Comparison of ENCODE assay signal across 8 cellular contexts in genomic region chr20:62500237-62500864, GRCh38. TPM values are rescaled to one million over a fixed set of nuclear protein-coding genes. Genes with fewer than 3 reads are reported as not detected.
DNase-seq lines count a peak whose midpoint lies in the region; ATAC-seq, FAIRE-seq and TF ChIP-seq lines count a peak whose summit lies in the region.

No MANE protein-coding gene starts in this region.

- TF ChIP-seq EP300 in K562 (IDR thresholded peaks at IDR 0.05; ENCODE audit: low read length): no peak

- WGBS in K562 (ENCODE audit: insufficient coverage, low coverage, missing lambda C conversion rate): 15% methylated on average over 26 of the region's 26 CpGs

- H3K4me3 ChIP-seq in GM12865 (ENCODE audit: low read depth, low read length): no peak overlapping the region
- H3K4me3 ChIP-seq in K562: no peak overlapping the region
- no peak overlapping the region for H3K4me3 ChIP-seq in iPS-15b (ENCODE audit: low read depth, low read length)

- ATAC-seq in K562 (peak; percentile 89), GM21529 (IDR thresholded peaks at IDR 0.05; ENCODE audit: unreplicated experiment) (no peak)

- in situ Hi-C loops in K562 (cut with MboI): loop anchor here (5.0 kb wide), 1 partner anchor 112 kb away; no protein-coding TSS in a partner anchor

- peak overlapping the region; percentile 56 for H2AFZ ChIP-seq in K562 (ENCODE audit: low read depth, low read length)

- H3K27me3 ChIP-seq in K562 (ENCODE audit: control insufficient read depth in 2 of 2, insufficient read depth in 2 of 2, low read length in 2 of 2): no peaks in the 10 kb centered on the region; a peak in 1 of 5 replicates
- no peaks in the 10 kb centered on the region for H3K27me3 ChIP-seq in iPS-15b (ENCODE audit: control insufficient read depth, insufficient read depth, low read length)

- POLR2A ChIA-PET in K562 (lab: Yijun Ruan, JAX): no interaction called here

- peak overlapping the region; percentile 32; the same call in 1 of the 2 replicates for H3K4me2 ChIP-seq in K562 (ENCODE audit: insufficient read depth, low read length)

- H3K4me1 ChIP-seq in K562 (replicated peaks in 1 of 2; ENCODE audit: control insufficient read depth in 2 of 2, insufficient read depth in 2 of 2, low read length in 2 of 2) (peaks cover 9 to 64% of the 10 kb centered on the region in 2 experiments), iPS-15b (ENCODE audit: control insufficient read depth, insufficient read depth, low read length) (no peaks in the 10 kb centered on the region)

- H3K9ac ChIP-seq in K562 (ENCODE audit: insufficient read depth in 1 of 2, low read depth in 2 of 2, low read length in 2 of 2): no peak overlapping the region
- H3K9ac ChIP-seq in iPS-15b (ENCODE audit: low read depth, low read length): peak overlapping the region; percentile 4

- TF ChIP-seq RAD21 in K562 (CRISPR knock-in tag; conservative IDR thresholded peaks at IDR 0.05 in 1 of 2, IDR thresholded peaks at IDR 0.05 in 1 of 2): peak; percentile 84 to 95

- CTCF ChIA-PET in K562 (lab: Yijun Ruan, JAX; ENCODE audit: low intra/inter-chr PET ratio): interaction anchor here (0.6 to 2.3 kb wide), 6 partner anchors 40 to 306 kb away, joined by 3 to 15 read pairs (median 4); no protein-coding TSS in a partner anchor

- intact Hi-C loops in K562 (cut with micrococcal nuclease): loop anchor here (1.0 kb wide), 1 partner anchor 116 kb away; no protein-coding TSS in a partner anchor

- peak; percentile 90 for FAIRE-seq in K562 (lab: Jason Lieb, UNC)

- no peaks in the 10 kb centered on the region for H3K36me3 ChIP-seq in K562 (ENCODE audit: control insufficient read depth, insufficient read depth, low read length)
- no peaks in the 10 kb centered on the region for H3K36me3 ChIP-seq in iPS-15b (ENCODE audit: control insufficient read depth, insufficient read depth, low read length)

- BruUV-seq in K562 (replicated peaks; lab: Mats Ljungman, UMichigan): no TSS peak

- no peak overlapping the region for H3K27ac ChIP-seq in VCaP
- H3K27ac ChIP-seq in K562 (ENCODE audit: extremely low read depth, low read depth, low read length): no peak overlapping the region; the same call in 2 of the 3 replicates

- peaks cover 5% of the 10 kb centered on the region; the same call in 1 of the 2 replicates for H4K20me1 ChIP-seq in K562 (replicated peaks; ENCODE audit: control insufficient read depth, insufficient read depth, low read length)

- H3K9me3 ChIP-seq in K562 (replicated peaks; ENCODE audit: control insufficient read depth, insufficient read depth, low read depth, low read length) (no peaks in the 10 kb centered on the region; the same call in 1 of the 2 replicates), iPS-15b (ENCODE audit: control insufficient read depth, insufficient read depth, low read length) (no peaks in the 10 kb centered on the region)

- peak; percentile 68 for DNase-seq in GM12865 (ENCODE audit: low read depth)
- peak; percentile 49 for DNase-seq in NCI-H1105 treated with DMSO at 0.1 percent for 48 hours (lab: John Stamatoyannopoulos, UW)
- peak; percentile 82 to 89 (median 86) for DNase-seq in K562 (ENCODE audit: extremely low read depth in 1 of 4, low spot score in 3 of 4)
- peak; percentile 56 to 87 (median 76) for DNase-seq in stimulated activated CD4-positive, alpha-beta T cell treated with anti-CD3 and anti-CD28 coated beads, Interleukin-12 subunit alpha, Interleukin-12 subunit beta, amount 100 ng/mL, for 48 hours (ENCODE audit: low read depth in 2 of 3, low spot score in 1 of 3)
- no peak for DNase-seq in NCI-H1048 (lab: John Stamatoyannopoulos, UW)

- TF ChIP-seq CTCF in GM12865 (IDR thresholded peaks at IDR 0.05; ENCODE audit: insufficient read depth, low read depth, low read length, missing control alignments) (peak; percentile 86), VCaP (conservative IDR thresholded peaks at IDR 0.05) (peak; percentile 97), K562 (IDR thresholded peaks at IDR 0.05 in 2 of 3, conservative IDR thresholded peaks at IDR 0.05 in 1 of 3; ENCODE audit: insufficient read depth in 2 of 3, low read depth in 1 of 3, low read length in 3 of 3) (peak; percentile 88 to 92 (median 89))

- no peaks in the 10 kb centered on the region for H3K79me2 ChIP-seq in K562 (ENCODE audit: control insufficient read depth, insufficient read depth, low read length)

- TF ChIP-seq POLR2A in K562 (conservative IDR thresholded peaks at IDR 0.05): no peak

- no peaks in the 10 kb centered on the region for H3K9me1 ChIP-seq in K562 (ENCODE audit: control insufficient read depth, insufficient read depth, low read length)

TF ChIP-seq in K562, 482 proteins besides CTCF, POLR2A, EP300 and RAD21 (continues in another document):
- no peak for TF ChIP-seq TRIM28 (IDR thresholded peaks at IDR 0.05)
- no peak for TF ChIP-seq GMEB1 (CRISPR knock-in tag; IDR thresholded peaks at IDR 0.05)
- no peak for TF ChIP-seq CBFA2T2 (conservative IDR thresholded peaks at IDR 0.05)
- no peak for TF ChIP-seq CEBPZ (IDR thresholded peaks at IDR 0.05; ENCODE audit: borderline replicate concordance, low read depth, low read length)
- TF ChIP-seq ARID3A (IDR thresholded peaks at IDR 0.05; ENCODE audit: borderline replicate concordance, low read depth, low read length): no peak
- no peak for TF ChIP-seq NEUROD1 (IDR thresholded peaks at IDR 0.05; ENCODE audit: borderline replicate concordance, low read depth, low read length, partially characterized antibody)
- TF ChIP-seq DNMT1 (IDR thresholded peaks at IDR 0.05): no peak
- no peak for TF ChIP-seq SIN3B (IDR thresholded peaks at IDR 0.05; ENCODE audit: low read depth)

RNA-seq across cellular contexts. Expression of gene GATA5, which starts 24.6 kb away (rescaled TPM):
- total RNA-seq in K562 (2011; cell fraction: chromatin; rRNA removed; ENCODE audit: low replicate concordance): 0.40 and 1.3 TPM in 2 replicates
- total RNA-seq in K562 (2011; cell fraction: nucleolus; rRNA removed): 0.66 and 0.67 TPM in 2 replicates
- 0.29 and 0.46 TPM in 2 replicates for total RNA-seq in K562 (2011; cell fraction: nucleoplasm; rRNA removed)
- total RNA-seq in K562 (2014; rRNA removed): 0.18 and 0.45 TPM in 2 replicates
- 0.06 TPM in 1 of 2 replicates, not detected in the other for total RNA-seq in K562 (2014; rRNA removed; fragmentation: Illumina TruSeq; extraction: Trizol)
- 0.08 and 0.22 TPM in 2 replicates for total RNA-seq in K562 (2015; rRNA removed; fragmentation: Illumina TruSeq; extraction: Trizol)
- total RNA-seq in K562 (2021): 0.49 TPM in 2 replicates
- polyA plus RNA-seq in K562 (2011; rRNA removed): 0.57 and 0.68 TPM in 2 replicates
- 0.68 and 2.4 TPM in 2 replicates for polyA plus RNA-seq in K562 (2011; cell fraction: cytosol; rRNA removed)
- polyA plus RNA-seq in K562 (2011; cell fraction: nucleus; rRNA removed): 1.4 and 2.7 TPM in 2 replicates
- 0.43 and 0.44 TPM in 2 replicates for polyA plus RNA-seq in K562 (2012)
- 0.09 and 0.11 TPM in 2 replicates for polyA plus RNA-seq in K562 (2014; fragmentation: Illumina TruSeq; extraction: Trizol)
- not detected for polyA plus RNA-seq in K562 (2014; fragmentation: Nextera tagmentation; extraction: Ambion mirVana)
- 0.16 and 0.34 TPM in 2 replicates for polyA plus RNA-seq in K562 (2014; rRNA removed)
- 0.12 and 0.39 TPM in 2 replicates for polyA minus RNA-seq in K562 (2011; rRNA and poly(A)+ RNA removed)
- 0.86 and 1.5 TPM in 2 replicates for polyA minus RNA-seq in K562 (2011; cell fraction: cytosol; rRNA and poly(A)+ RNA removed)
- 0.67 TPM in 2 replicates for polyA minus RNA-seq in K562 (2011; cell fraction: nucleus; rRNA and poly(A)+ RNA removed)
